1 cellular context compared by ENCODE assay signal in the genomic region with DNA sequence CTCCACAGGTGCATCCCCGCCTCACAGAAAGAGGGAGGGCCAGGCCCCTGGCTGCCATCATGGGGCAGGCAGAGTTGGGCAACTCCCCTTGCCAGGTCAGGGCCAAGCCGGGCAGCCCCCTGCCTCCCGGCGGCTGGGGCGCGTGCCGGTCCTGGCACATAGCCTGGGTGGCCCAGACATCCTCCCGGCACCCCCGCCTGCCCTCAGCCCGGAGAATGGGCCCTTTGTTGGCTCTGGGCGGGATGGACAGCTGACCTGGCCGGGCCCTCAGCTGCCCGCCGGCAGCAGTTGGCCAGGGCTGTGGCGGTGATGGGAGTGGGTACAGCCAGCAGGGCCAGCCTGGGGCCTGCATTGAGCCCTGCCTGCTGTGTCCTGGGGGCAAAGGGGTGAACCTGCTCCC.
TF ChIP-seq lines count a peak whose summit lies in the region.

No MANE protein-coding gene starts in this region.

TF ChIP-seq in HepG2, 621 proteins besides CTCF, POLR2A, EP300 and RAD21 (continued from another document):
- TF ChIP-seq, protein P1, sequence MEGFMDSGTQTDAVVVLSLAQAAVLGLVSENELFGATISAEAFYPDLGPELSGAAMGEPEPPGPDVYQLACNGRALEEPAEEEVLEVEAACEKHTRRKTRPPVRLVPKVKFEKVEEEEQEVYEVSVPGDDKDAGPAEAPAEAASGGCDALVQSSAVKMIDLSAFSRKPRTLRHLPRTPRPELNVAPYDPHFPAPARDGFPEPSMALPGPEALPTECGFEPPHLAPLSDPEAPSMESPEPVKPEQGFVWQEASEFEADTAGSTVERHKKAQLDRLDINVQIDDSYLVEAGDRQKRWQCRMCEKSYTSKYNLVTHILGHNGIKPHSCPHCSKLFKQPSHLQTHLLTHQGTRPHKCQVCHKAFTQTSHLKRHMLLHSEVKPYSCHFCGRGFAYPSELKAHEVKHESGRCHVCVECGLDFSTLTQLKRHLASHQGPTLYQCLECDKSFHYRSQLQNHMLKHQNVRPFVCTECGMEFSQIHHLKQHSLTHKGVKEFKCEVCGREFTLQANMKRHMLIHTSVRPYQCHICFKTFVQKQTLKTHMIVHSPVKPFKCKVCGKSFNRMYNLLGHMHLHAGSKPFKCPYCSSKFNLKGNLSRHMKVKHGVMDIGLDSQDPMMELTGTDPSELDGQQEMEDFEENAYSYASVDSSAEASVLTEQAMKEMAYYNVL (CRISPR knock-in tag; IDR thresholded peaks at IDR 0.05; ENCODE audit: borderline replicate concordance) = no peak
- TF ChIP-seq SP4 (CRISPR knock-in tag; IDR thresholded peaks at IDR 0.05) (no peak), ZSCAN12 (CRISPR knock-in tag; IDR thresholded peaks at IDR 0.05) (no peak), JUND (CRISPR knock-in tag; IDR thresholded peaks at IDR 0.05) (no peak), CBX5 (CRISPR knock-in tag; IDR thresholded peaks at IDR 0.05; ENCODE audit: borderline replicate concordance) (no peak), ETV6 (CRISPR knock-in tag; conservative IDR thresholded peaks at IDR 0.05) (no peak), KDM3A (CRISPR knock-in tag; IDR thresholded peaks at IDR 0.05; ENCODE audit: low read depth) (no peak), MED1 (CRISPR knock-in tag; IDR thresholded peaks at IDR 0.05) (no peak), ZNF317 (CRISPR knock-in tag; IDR thresholded peaks at IDR 0.05) (0 out of 2 replicates have a peak, but pooled peaks have one; percentile 61), ZNF232 (CRISPR knock-in tag; IDR thresholded peaks at IDR 0.05; ENCODE audit: borderline replicate concordance) (no peak), ZSCAN25 (CRISPR knock-in tag; IDR thresholded peaks at IDR 0.05) (no peak), NFRKB (IDR thresholded peaks at IDR 0.05) (no peak), NFIC (IDR thresholded peaks at IDR 0.05; ENCODE audit: low read length) (no peak)
- TF ChIP-seq, protein P2, sequence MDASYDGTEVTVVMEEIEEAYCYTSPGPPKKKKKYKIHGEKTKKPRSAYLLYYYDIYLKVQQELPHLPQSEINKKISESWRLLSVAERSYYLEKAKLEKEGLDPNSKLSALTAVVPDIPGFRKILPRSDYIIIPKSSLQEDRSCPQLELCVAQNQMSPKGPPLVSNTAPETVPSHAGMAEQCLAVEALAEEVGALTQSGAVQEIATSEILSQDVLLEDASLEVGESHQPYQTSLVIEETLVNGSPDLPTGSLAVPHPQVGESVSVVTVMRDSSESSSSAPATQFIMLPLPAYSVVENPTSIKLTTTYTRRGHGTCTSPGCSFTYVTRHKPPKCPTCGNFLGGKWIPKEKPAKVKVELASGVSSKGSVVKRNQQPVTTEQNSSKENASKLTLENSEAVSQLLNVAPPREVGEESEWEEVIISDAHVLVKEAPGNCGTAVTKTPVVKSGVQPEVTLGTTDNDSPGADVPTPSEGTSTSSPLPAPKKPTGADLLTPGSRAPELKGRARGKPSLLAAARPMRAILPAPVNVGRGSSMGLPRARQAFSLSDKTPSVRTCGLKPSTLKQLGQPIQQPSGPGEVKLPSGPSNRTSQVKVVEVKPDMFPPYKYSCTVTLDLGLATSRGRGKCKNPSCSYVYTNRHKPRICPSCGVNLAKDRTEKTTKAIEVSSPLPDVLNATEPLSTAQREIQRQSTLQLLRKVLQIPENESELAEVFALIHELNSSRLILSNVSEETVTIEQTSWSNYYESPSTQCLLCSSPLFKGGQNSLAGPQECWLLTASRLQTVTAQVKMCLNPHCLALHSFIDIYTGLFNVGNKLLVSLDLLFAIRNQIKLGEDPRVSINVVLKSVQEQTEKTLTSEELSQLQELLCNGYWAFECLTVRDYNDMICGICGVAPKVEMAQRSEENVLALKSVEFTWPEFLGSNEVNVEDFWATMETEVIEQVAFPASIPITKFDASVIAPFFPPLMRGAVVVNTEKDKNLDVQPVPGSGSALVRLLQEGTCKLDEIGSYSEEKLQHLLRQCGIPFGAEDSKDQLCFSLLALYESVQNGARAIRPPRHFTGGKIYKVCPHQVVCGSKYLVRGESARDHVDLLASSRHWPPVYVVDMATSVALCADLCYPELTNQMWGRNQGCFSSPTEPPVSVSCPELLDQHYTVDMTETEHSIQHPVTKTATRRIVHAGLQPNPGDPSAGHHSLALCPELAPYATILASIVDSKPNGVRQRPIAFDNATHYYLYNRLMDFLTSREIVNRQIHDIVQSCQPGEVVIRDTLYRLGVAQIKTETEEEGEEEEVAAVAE (CRISPR knock-in tag; IDR thresholded peaks at IDR 0.05; ENCODE audit: borderline replicate concordance) = no peak
- TF ChIP-seq, protein P3, sequence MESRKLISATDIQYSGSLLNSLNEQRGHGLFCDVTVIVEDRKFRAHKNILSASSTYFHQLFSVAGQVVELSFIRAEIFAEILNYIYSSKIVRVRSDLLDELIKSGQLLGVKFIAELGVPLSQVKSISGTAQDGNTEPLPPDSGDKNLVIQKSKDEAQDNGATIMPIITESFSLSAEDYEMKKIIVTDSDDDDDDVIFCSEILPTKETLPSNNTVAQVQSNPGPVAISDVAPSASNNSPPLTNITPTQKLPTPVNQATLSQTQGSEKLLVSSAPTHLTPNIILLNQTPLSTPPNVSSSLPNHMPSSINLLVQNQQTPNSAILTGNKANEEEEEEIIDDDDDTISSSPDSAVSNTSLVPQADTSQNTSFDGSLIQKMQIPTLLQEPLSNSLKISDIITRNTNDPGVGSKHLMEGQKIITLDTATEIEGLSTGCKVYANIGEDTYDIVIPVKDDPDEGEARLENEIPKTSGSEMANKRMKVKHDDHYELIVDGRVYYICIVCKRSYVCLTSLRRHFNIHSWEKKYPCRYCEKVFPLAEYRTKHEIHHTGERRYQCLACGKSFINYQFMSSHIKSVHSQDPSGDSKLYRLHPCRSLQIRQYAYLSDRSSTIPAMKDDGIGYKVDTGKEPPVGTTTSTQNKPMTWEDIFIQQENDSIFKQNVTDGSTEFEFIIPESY (CRISPR knock-in tag; IDR thresholded peaks at IDR 0.05) = peak; percentile 78
